Comparison of ENCODE assay signal across 1 cellular context in the genomic region with DNA sequence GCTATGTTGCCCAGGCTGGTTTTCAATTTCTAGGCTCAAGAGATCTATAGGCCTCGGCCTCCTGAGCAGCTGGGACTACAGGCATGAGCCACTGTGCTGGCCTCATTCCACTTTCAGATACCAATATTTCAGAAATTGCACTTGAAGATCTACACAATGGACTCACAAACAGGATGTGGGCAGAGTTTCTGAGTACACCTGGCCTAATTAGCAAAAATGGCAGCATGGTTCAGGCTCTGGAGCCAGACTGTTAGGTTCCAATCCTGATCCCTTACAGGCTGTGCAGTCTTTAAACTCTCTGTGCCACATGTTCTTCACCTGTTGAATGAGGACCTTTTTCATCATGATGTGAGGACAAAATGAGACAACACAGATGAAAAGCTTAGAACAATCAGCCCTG.
A peak's percentile ranks its signal among the peaks of the same experiment; 100 is the strongest.
TF ChIP-seq lines count a peak whose summit lies in the region.

No MANE protein-coding gene starts in this region.

TF ChIP-seq in GM12878, 131 proteins besides CTCF, POLR2A, EP300 and RAD21 (continued from another document):
- TF ChIP-seq, protein P1, sequence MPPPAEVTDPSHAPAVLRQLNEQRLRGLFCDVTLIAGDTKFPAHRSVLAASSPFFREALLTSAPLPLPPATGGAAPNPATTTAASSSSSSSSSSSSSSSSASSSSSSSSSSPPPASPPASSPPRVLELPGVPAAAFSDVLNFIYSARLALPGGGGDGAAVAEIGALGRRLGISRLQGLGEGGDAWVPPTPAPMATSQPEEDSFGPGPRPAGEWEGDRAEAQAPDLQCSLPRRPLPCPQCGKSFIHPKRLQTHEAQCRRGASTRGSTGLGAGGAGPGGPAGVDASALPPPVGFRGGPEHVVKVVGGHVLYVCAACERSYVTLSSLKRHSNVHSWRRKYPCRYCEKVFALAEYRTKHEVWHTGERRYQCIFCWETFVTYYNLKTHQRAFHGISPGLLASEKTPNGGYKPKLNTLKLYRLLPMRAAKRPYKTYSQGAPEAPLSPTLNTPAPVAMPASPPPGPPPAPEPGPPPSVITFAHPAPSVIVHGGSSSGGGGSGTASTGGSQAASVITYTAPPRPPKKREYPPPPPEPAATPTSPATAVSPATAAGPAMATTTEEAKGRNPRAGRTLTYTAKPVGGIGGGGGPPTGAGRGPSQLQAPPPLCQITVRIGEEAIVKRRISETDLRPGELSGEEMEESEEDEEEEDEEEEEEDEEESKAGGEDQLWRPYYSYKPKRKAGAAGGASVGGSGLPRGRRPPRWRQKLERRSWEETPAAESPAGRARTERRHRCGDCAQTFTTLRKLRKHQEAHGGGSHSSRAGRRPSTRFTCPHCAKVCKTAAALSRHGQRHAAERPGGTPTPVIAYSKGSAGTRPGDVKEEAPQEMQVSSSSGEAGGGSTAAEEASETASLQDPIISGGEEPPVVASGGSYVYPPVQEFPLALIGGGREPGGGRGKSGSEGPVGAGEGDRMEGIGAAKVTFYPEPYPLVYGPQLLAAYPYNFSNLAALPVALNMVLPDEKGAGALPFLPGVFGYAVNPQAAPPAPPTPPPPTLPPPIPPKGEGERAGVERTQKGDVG (CRISPR knock-in tag; IDR thresholded peaks at IDR 0.05), result no peak
- TF ChIP-seq EED (IDR thresholded peaks at IDR 0.05; ENCODE audit: low read depth), result no peak
- TF ChIP-seq IKZF1 (conservative IDR thresholded peaks at IDR 0.05), result no peak
- TF ChIP-seq, protein P2, sequence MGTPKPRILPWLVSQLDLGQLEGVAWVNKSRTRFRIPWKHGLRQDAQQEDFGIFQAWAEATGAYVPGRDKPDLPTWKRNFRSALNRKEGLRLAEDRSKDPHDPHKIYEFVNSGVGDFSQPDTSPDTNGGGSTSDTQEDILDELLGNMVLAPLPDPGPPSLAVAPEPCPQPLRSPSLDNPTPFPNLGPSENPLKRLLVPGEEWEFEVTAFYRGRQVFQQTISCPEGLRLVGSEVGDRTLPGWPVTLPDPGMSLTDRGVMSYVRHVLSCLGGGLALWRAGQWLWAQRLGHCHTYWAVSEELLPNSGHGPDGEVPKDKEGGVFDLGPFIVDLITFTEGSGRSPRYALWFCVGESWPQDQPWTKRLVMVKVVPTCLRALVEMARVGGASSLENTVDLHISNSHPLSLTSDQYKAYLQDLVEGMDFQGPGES (IDR thresholded peaks at IDR 0.05), result no peak
- TF ChIP-seq BMI1 (IDR thresholded peaks at IDR 0.05; ENCODE audit: borderline replicate concordance), result no peak
- TF ChIP-seq, protein P3, sequence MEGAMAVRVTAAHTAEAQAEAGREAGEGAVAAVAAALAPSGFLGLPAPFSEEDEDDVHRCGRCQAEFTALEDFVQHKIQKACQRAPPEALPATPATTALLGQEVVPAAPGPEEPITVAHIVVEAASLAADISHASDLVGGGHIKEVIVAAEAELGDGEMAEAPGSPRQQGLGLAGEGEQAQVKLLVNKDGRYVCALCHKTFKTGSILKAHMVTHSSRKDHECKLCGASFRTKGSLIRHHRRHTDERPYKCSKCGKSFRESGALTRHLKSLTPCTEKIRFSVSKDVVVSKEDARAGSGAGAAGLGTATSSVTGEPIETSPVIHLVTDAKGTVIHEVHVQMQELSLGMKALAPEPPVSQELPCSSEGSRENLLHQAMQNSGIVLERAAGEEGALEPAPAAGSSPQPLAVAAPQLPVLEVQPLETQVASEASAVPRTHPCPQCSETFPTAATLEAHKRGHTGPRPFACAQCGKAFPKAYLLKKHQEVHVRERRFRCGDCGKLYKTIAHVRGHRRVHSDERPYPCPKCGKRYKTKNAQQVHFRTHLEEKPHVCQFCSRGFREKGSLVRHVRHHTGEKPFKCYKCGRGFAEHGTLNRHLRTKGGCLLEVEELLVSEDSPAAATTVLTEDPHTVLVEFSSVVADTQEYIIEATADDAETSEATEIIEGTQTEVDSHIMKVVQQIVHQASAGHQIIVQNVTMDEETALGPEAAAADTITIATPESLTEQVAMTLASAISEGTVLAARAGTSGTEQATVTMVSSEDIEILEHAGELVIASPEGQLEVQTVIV (IDR thresholded peaks at IDR 0.05; ENCODE audit: borderline replicate concordance, partially characterized antibody), result no peak
- no peak for TF ChIP-seq JUND (IDR thresholded peaks at IDR 0.05; ENCODE audit: low read depth, low read length)
- TF ChIP-seq NFYA (IDR thresholded peaks at IDR 0.05; ENCODE audit: borderline replicate concordance, low read depth, low read length), result no peak
- peak; percentile 59; the same call in 1 of the 2 replicates for TF ChIP-seq BCL11A (IDR thresholded peaks at IDR 0.05; ENCODE audit: low read depth, low read length)
- no peak for TF ChIP-seq STAT1 (conservative IDR thresholded peaks at IDR 0.05)
- no peak for TF ChIP-seq SIN3A (IDR thresholded peaks at IDR 0.05; ENCODE audit: low read depth, low read length)
- no peak for TF ChIP-seq KLF5 (IDR thresholded peaks at IDR 0.05; ENCODE audit: partially characterized antibody)
- no peak for TF ChIP-seq HDAC6 (IDR thresholded peaks at IDR 0.05; ENCODE audit: unreplicated experiment)
- TF ChIP-seq FOS (IDR thresholded peaks at IDR 0.05; ENCODE audit: borderline replicate concordance, extremely low read depth, insufficient read length), result no peak
- TF ChIP-seq ETV6 (conservative IDR thresholded peaks at IDR 0.05 in 1 of 2, IDR thresholded peaks at IDR 0.05 in 1 of 2; ENCODE audit: borderline replicate concordance in 1 of 2, low read depth in 1 of 2), result no peak
- TF ChIP-seq E2F4 (IDR thresholded peaks at IDR 0.05; ENCODE audit: low read depth, low read length), result no peak
- no peak for TF ChIP-seq POU2F2 (IDR thresholded peaks at IDR 0.05; ENCODE audit: borderline replicate concordance, low read depth, low read length)
- TF ChIP-seq, protein P4, sequence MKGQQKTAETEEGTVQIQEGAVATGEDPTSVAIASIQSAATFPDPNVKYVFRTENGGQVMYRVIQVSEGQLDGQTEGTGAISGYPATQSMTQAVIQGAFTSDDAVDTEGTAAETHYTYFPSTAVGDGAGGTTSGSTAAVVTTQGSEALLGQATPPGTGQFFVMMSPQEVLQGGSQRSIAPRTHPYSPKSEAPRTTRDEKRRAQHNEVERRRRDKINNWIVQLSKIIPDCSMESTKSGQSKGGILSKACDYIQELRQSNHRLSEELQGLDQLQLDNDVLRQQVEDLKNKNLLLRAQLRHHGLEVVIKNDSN (IDR thresholded peaks at IDR 0.05; ENCODE audit: borderline replicate concordance, extremely low read length, insufficient read depth, low read depth, low read length), result no peak
- TF ChIP-seq RUNX3 (IDR thresholded peaks at IDR 0.05; ENCODE audit: low read length), result peak; percentile 54
- no peak for TF ChIP-seq RCOR1 (conservative IDR thresholded peaks at IDR 0.05; ENCODE audit: low read depth, low read length)
- no peak for TF ChIP-seq SIX5 (IDR thresholded peaks at IDR 0.05; ENCODE audit: low read depth, low read length, severe bottlenecking)
- no peak for TF ChIP-seq MTA3 (IDR thresholded peaks at IDR 0.05; ENCODE audit: borderline replicate concordance, low read length)
- TF ChIP-seq KAT2A (conservative IDR thresholded peaks at IDR 0.05; ENCODE audit: control insufficient read depth, low read depth, low read length), result no peak
- 0 out of 2 replicates have a peak, but pooled peaks have one; percentile 52 for TF ChIP-seq YY1 (IDR thresholded peaks at IDR 0.05; ENCODE audit: low read depth, low read length)
- no peak for TF ChIP-seq RELA (IDR thresholded peaks at IDR 0.05; ENCODE audit: borderline replicate concordance, partially characterized antibody)
- TF ChIP-seq CBFB (IDR thresholded peaks at IDR 0.05; ENCODE audit: low read depth), result no peak
- TF ChIP-seq RB1 (IDR thresholded peaks at IDR 0.05; ENCODE audit: borderline replicate concordance), result no peak
- TF ChIP-seq SPI1 (IDR thresholded peaks at IDR 0.05; ENCODE audit: borderline replicate concordance, insufficient read depth, low read depth, low read length), result peak; percentile 28; the same call in 1 of the 2 replicates
- TF ChIP-seq BACH1 (IDR thresholded peaks at IDR 0.05; ENCODE audit: borderline replicate concordance), result no peak
- no peak for TF ChIP-seq NR2F1 (conservative IDR thresholded peaks at IDR 0.05)
- TF ChIP-seq, protein P5, sequence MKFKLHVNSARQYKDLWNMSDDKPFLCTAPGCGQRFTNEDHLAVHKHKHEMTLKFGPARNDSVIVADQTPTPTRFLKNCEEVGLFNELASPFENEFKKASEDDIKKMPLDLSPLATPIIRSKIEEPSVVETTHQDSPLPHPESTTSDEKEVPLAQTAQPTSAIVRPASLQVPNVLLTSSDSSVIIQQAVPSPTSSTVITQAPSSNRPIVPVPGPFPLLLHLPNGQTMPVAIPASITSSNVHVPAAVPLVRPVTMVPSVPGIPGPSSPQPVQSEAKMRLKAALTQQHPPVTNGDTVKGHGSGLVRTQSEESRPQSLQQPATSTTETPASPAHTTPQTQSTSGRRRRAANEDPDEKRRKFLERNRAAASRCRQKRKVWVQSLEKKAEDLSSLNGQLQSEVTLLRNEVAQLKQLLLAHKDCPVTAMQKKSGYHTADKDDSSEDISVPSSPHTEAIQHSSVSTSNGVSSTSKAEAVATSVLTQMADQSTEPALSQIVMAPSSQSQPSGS (IDR thresholded peaks at IDR 0.05; ENCODE audit: low read length), result no peak
- no peak for TF ChIP-seq ZNF217 (IDR thresholded peaks at IDR 0.05)
